1 cellular context compared by ENCODE assay signal in the genomic region with DNA sequence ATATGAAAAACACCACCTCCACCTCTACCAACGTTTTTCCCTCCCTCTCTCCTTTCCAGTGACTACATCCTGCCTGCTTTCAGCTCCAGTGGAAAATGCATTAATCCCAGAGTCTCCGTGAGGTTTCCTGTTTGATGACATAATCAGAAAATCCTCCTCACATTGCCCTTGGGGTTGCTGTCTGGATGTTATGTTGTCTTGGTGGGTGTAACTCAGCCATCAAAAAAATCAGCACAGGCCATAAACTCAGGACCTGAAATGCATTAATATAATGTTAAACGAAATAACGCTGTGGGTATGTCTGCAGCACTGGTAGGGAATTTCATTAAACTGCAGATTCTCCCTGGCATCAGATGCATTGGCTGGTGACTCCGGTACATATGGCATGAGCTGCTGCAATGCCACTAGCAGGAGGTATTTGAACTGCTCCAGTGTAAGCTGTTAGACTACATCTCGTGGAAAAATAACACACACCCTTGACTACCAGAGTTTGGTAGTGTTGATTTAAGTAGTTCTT.
TF ChIP-seq lines count a peak whose summit lies in the region.

No MANE protein-coding gene starts in this region.

TF ChIP-seq in HepG2, 621 proteins besides CTCF, POLR2A, EP300 and RAD21 (continued from another document):
- TF ChIP-seq, protein P1, sequence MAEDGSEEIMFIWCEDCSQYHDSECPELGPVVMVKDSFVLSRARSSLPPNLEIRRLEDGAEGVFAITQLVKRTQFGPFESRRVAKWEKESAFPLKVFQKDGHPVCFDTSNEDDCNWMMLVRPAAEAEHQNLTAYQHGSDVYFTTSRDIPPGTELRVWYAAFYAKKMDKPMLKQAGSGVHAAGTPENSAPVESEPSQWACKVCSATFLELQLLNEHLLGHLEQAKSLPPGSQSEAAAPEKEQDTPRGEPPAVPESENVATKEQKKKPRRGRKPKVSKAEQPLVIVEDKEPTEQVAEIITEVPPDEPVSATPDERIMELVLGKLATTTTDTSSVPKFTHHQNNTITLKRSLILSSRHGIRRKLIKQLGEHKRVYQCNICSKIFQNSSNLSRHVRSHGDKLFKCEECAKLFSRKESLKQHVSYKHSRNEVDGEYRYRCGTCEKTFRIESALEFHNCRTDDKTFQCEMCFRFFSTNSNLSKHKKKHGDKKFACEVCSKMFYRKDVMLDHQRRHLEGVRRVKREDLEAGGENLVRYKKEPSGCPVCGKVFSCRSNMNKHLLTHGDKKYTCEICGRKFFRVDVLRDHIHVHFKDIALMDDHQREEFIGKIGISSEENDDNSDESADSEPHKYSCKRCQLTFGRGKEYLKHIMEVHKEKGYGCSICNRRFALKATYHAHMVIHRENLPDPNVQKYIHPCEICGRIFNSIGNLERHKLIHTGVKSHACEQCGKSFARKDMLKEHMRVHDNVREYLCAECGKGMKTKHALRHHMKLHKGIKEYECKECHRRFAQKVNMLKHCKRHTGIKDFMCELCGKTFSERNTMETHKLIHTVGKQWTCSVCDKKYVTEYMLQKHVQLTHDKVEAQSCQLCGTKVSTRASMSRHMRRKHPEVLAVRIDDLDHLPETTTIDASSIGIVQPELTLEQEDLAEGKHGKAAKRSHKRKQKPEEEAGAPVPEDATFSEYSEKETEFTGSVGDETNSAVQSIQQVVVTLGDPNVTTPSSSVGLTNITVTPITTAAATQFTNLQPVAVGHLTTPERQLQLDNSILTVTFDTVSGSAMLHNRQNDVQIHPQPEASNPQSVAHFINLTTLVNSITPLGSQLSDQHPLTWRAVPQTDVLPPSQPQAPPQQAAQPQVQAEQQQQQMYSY (CRISPR knock-in tag; IDR thresholded peaks at IDR 0.05), result no peak
- TF ChIP-seq RFXAP (CRISPR knock-in tag; IDR thresholded peaks at IDR 0.05; ENCODE audit: borderline replicate concordance) (no peak), ZNF546 (CRISPR knock-in tag; conservative IDR thresholded peaks at IDR 0.05) (no peak)
